Comparison of ENCODE assay signal across 14 cellular contexts in genomic region chr17:32546031-32546444, GRCh38. TPM values are rescaled to one million over a fixed set of nuclear protein-coding genes. Genes with fewer than 3 reads are reported as not detected.
A peak's percentile ranks its signal among the peaks of the same experiment; 100 is the strongest.
DNase-seq lines count a peak whose midpoint lies in the region; ATAC-seq and TF ChIP-seq lines count a peak whose summit lies in the region.
"Had no signal": no experiment of that assay in that cellular context is flagged by ENCODE, and none has a peak within 500 bp of the region (broad histone marks: within the 10 kb centered on the region; RNA-seq: fewer than 3 reads in every experiment).

No MANE protein-coding gene starts in this region.

- H3K27ac Mint-ChIP-seq in GM23338 (peak overlapping the region; percentile 11; the same call in 1 of the 2 replicates), progenitor cell of endocrine pancreas (no peak overlapping the region)
- H3K27ac Mint-ChIP-seq: activated T-helper 1 cell treated with anti-CD3 and anti-CD28 coated beads, Interleukin-12 subunit alpha, Interleukin-12 subunit beta, Interleukin-2, Interleukin-4 antibody, amounts not matched to agents 30 ng/mL and 10 ng/mL and 1 ng/mL, durations not matched to agents 14 hours and 24 hours and 36 hours; IgD-negative memory B cell; stimulated activated naive CD8-positive, alpha-beta T cell treated with anti-CD3 and anti-CD28 coated beads, Interleukin-15, amount 100 ng/mL, for 72 hours had no signal

- intact Hi-C loops in dorsolateral prefrontal cortex (cut with DNase I) = loop anchor here in 1 of 2 donors (5.0 kb wide), 3 partner anchors 44 to 111 kb away; no protein-coding TSS in a partner anchor

- no peak overlapping the region for H3K4me3 ChIP-seq in GM23338
- peak overlapping the region in 33 of 59 donors; percentile 0 to 49 (median 25) for H3K4me3 ChIP-seq in dorsolateral prefrontal cortex
- peak overlapping the region; percentile 58 for H3K4me3 ChIP-seq in neural cell (ENCODE audit: low read length)
- H3K4me3 ChIP-seq: cardiac muscle cell had no signal

- H3K9me3 Mint-ChIP-seq in GM23338 (no peaks in the 10 kb centered on the region), progenitor cell of endocrine pancreas (ENCODE audit: low read depth) (no peaks in the 10 kb centered on the region)
- H3K9me3 Mint-ChIP-seq: activated T-helper 1 cell treated with anti-CD3 and anti-CD28 coated beads, Interleukin-12 subunit alpha, Interleukin-12 subunit beta, Interleukin-2, Interleukin-4 antibody, amounts not matched to agents 30 ng/mL and 10 ng/mL and 1 ng/mL, durations not matched to agents 14 hours and 24 hours and 36 hours; IgD-negative memory B cell; stimulated activated naive CD8-positive, alpha-beta T cell treated with anti-CD3 and anti-CD28 coated beads, Interleukin-15, amount 100 ng/mL, for 72 hours had no signal

- H3K4me2 ChIP-seq in GM23338 = peak overlapping the region; percentile 28
- peak overlapping the region; percentile 91 for H3K4me2 ChIP-seq in neural cell (ENCODE audit: low read length)

- H4K20me1 ChIP-seq in GM23338 (replicated peaks; ENCODE audit: insufficient read depth) = no peaks in the 10 kb centered on the region
- no peaks in the 10 kb centered on the region for H4K20me1 ChIP-seq in neural cell (ENCODE audit: insufficient read depth)

- H3K27me3 ChIP-seq in GM23338 (ENCODE audit: insufficient read depth) (no peaks in the 10 kb centered on the region), dorsolateral prefrontal cortex (no peaks in the 10 kb centered on the region), neural cell (ENCODE audit: insufficient read depth, low read depth, low read length) (no peaks in the 10 kb centered on the region)
- H3K27me3 ChIP-seq: cardiac muscle cell had no signal

- H3K79me2 ChIP-seq in GM23338 (replicated peaks; ENCODE audit: insufficient read depth) = no peaks in the 10 kb centered on the region
- H3K79me2 ChIP-seq in neural cell (replicated peaks; ENCODE audit: insufficient read depth, low read length) = no peaks in the 10 kb centered on the region

- H3K4me3 Mint-ChIP-seq in GM23338 = peak overlapping the region; percentile 2; the same call in 1 of the 3 replicates
- H3K4me3 Mint-ChIP-seq in progenitor cell of endocrine pancreas (ENCODE audit: low read depth) = no peak overlapping the region
- H3K4me3 Mint-ChIP-seq: activated T-helper 1 cell treated with anti-CD3 and anti-CD28 coated beads, Interleukin-12 subunit alpha, Interleukin-12 subunit beta, Interleukin-2, Interleukin-4 antibody, amounts not matched to agents 30 ng/mL and 10 ng/mL and 1 ng/mL, durations not matched to agents 14 hours and 24 hours and 36 hours; IgD-negative memory B cell; stimulated activated naive CD8-positive, alpha-beta T cell treated with anti-CD3 and anti-CD28 coated beads, Interleukin-15, amount 100 ng/mL, for 72 hours had no signal

- H3K9me2 ChIP-seq in GM23338 (ENCODE audit: insufficient read depth) = no peaks in the 10 kb centered on the region
- no peaks in the 10 kb centered on the region for H3K9me2 ChIP-seq in neural cell (ENCODE audit: insufficient read depth, low read length)

- H3K4me1 ChIP-seq in GM23338 (ENCODE audit: insufficient read depth) = peaks cover 49% of the 10 kb centered on the region

- H3K27me3 Mint-ChIP-seq in GM23338 (ENCODE audit: insufficient read depth, low read depth, poor library complexity) = peaks cover 4% of the 10 kb centered on the region
- no peaks in the 10 kb centered on the region for H3K27me3 Mint-ChIP-seq in progenitor cell of endocrine pancreas
- H3K27me3 Mint-ChIP-seq: IgD-negative memory B cell; stimulated activated naive CD8-positive, alpha-beta T cell treated with anti-CD3 and anti-CD28 coated beads, Interleukin-15, amount 100 ng/mL, for 72 hours had no signal

- TF ChIP-seq EP300 in neural cell (conservative IDR thresholded peaks at IDR 0.05; ENCODE audit: poor library complexity, severe bottlenecking) = peak; percentile 98

- H2AFZ ChIP-seq in GM23338 (no peak overlapping the region), neural cell (ENCODE audit: low read depth, low read length) (no peak overlapping the region)

- TF ChIP-seq RAD21 in neural cell (conservative IDR thresholded peaks at IDR 0.05) = peak; percentile 57

- DNase-seq in GM23338 (ENCODE audit: low spot score) (peak; percentile 91), NCI-H146 treated with DMSO at 0.1 percent for 48 hours (lab: John Stamatoyannopoulos, UW; ENCODE audit: unreplicated experiment) (peak; percentile 11), dorsolateral prefrontal cortex (peak; percentile 58 to 83 (median 72)), H4 (ENCODE audit: low spot score) (no peak), progenitor cell of endocrine pancreas (ENCODE audit: low spot score, unreplicated experiment) (no peak)
- DNase-seq in activated naive CD4-positive, alpha-beta T cell treated with anti-CD3 and anti-CD28 coated beads, Interleukin-2, amount 50 U/mL, for 16 hours = no peak
- DNase-seq: activated CD4-positive, alpha-beta T cell treated with anti-CD3 and anti-CD28 coated beads for 1 hour; stimulated activated CD4-positive, alpha-beta T cell treated with anti-CD3 and anti-CD28 coated beads, Interleukin-4, amount 100 ng/mL, for 24 hours; stimulated activated naive CD8-positive, alpha-beta T cell treated with anti-CD3 and anti-CD28 coated beads, Interleukin-15, amount 100 ng/mL, for 72 hours had no signal

- 0 out of 2 replicates have a peak overlapping the region, but pooled peaks have one; percentile 29 for H3K27ac ChIP-seq in GM23338 (ENCODE audit: low read depth)
- peak overlapping the region in 58 of 59 donors; percentile 30 to 90 (median 76) for H3K27ac ChIP-seq in dorsolateral prefrontal cortex
- peak overlapping the region; percentile 99 for H3K27ac ChIP-seq in neural cell (ENCODE audit: low read length)
- H3K27ac ChIP-seq: cardiac muscle cell had no signal

- H3F3A ChIP-seq in GM23338 (replicated peaks; ENCODE audit: low read depth) (no peaks in the 10 kb centered on the region), neural cell (ENCODE audit: insufficient read depth, low read length, poor library complexity, severe bottlenecking) (peaks cover 7% of the 10 kb centered on the region)

- H3K36me3 Mint-ChIP-seq in GM23338 (ENCODE audit: low read depth) = no peaks in the 10 kb centered on the region
- H3K36me3 Mint-ChIP-seq in progenitor cell of endocrine pancreas (ENCODE audit: insufficient read depth) = no peaks in the 10 kb centered on the region

- ATAC-seq in GM23338 (peak; percentile 71), GM19324 (IDR thresholded peaks at IDR 0.05; ENCODE audit: low FRiP score, unreplicated experiment) (no peak)
- ATAC-seq: stimulated activated naive CD8-positive, alpha-beta T cell treated with anti-CD3 and anti-CD28 coated beads, Interleukin-15, amount 100 ng/mL, for 72 hours had no signal

- H3K36me3 ChIP-seq in GM23338 (ENCODE audit: insufficient read depth) (no peaks in the 10 kb centered on the region), neural cell (ENCODE audit: insufficient read depth, low read length) (no peaks in the 10 kb centered on the region)
- H3K36me3 ChIP-seq: cardiac muscle cell had no signal

- H3K4me1 Mint-ChIP-seq in GM23338 (peaks cover 47% of the 10 kb centered on the region), progenitor cell of endocrine pancreas (ENCODE audit: low read depth) (peaks cover 8% of the 10 kb centered on the region)

- no peak for TF ChIP-seq CTCF in GM23338 (conservative IDR thresholded peaks at IDR 0.05; ENCODE audit: low read depth in 2 of 2)
- TF ChIP-seq CTCF in dorsolateral prefrontal cortex (IDR thresholded peaks at IDR 0.05 in 54 of 56, conservative IDR thresholded peaks at IDR 0.05 in 2 of 56; ENCODE audit: low read depth in 1 of 56, partially characterized antibody in 56 of 56) = peak in 5 of 56 donors; percentile 14 to 31 (median 23)
- peak; percentile 24 for TF ChIP-seq CTCF in neural cell (IDR thresholded peaks at IDR 0.05; ENCODE audit: poor library complexity, severe bottlenecking)
- no peak for TF ChIP-seq CTCF in progenitor cell of endocrine pancreas (IDR thresholded peaks at IDR 0.05; ENCODE audit: unreplicated experiment)

- H3K9me3 ChIP-seq in neural cell (ENCODE audit: low read length) = no peaks in the 10 kb centered on the region

- H3K9ac ChIP-seq in neural cell (ENCODE audit: low read length) = peak overlapping the region; percentile 84

TF ChIP-seq in GM23338, 12 proteins besides CTCF, POLR2A, EP300 and RAD21 (continues in another document):
- TF ChIP-seq STAT1 (IDR thresholded peaks at IDR 0.05; ENCODE audit: unreplicated experiment) = no peak

TF ChIP-seq in neural cell, 6 proteins besides CTCF, POLR2A, EP300 and RAD21 (continues in another document):
- peak; percentile 99 for TF ChIP-seq REST (IDR thresholded peaks at IDR 0.05; ENCODE audit: borderline replicate concordance)
- peak; percentile 73 for TF ChIP-seq MXI1 (conservative IDR thresholded peaks at IDR 0.05; ENCODE audit: poor library complexity, severe bottlenecking)
- TF ChIP-seq TAF1 (IDR thresholded peaks at IDR 0.05; ENCODE audit: low read depth) = peak; percentile 77

RNA-seq across cellular contexts. Expression of gene CDK5R1, which starts 59.2 kb away (rescaled TPM):
- 8.7 and 11.6 TPM in 2 replicates for total RNA-seq in GM23338 (2014; rRNA removed; shearing (Covaris generic))
- polyA plus RNA-seq in GM23338 (2016; fragmentation: Nextera tagmentation; extraction: Ambion mirVana) = 4.0 and 4.1 TPM in 2 replicates
- total RNA-seq in dorsolateral prefrontal cortex = 100 to 1,000 TPM in 114 of 120 experiments, 10 to 100 TPM in 6; 52.9 to 209 (median 145) TPM
- 199 and 213 TPM in 2 replicates for polyA plus RNA-seq in neural cell
- polyA minus RNA-seq in neural cell = 271 and 294 TPM in 2 replicates
- total RNA-seq in H4 (2014; rRNA removed; shearing (Covaris generic)) = 2.5 and 3.2 TPM in 2 replicates
- total RNA-seq in progenitor cell of endocrine pancreas = 6.1 and 6.2 TPM in 2 replicates

Comparison
In these comparisons a context has a peak if more than half of its experiments do, and no peak if none do; other contexts are left out.
1. DNase-seq: peak in GM23338 (single experiment), NCI-H146 treated with DMSO at 0.1 percent for 48 hours (single experiment) and dorsolateral prefrontal cortex (10 of 10); none in activated naive CD4-positive, alpha-beta T cell treated with anti-CD3 and anti-CD28 coated beads, Interleukin-2, amount 50 U/mL, for 16 hours (single experiment), H4 (single experiment) and progenitor cell of endocrine pancreas (single experiment).
2. H3K27ac ChIP-seq: peak in every context shown above with its lines; median percentile 99 in neural cell; 76 in dorsolateral prefrontal cortex; 29 in GM23338.